ENCODE assay signal across 14 cellular contexts in genomic region chr13:97319088-97319487, GRCh38.
DNase-seq lines count a peak whose midpoint lies in the region; ATAC-seq, FAIRE-seq and TF ChIP-seq lines count a peak whose summit lies in the region.
"Had no signal": no experiment of that assay in that cellular context is flagged by ENCODE, and none has a peak within 500 bp of the region (broad histone marks: within the 10 kb centered on the region; RNA-seq: fewer than 3 reads in every experiment).

No MANE protein-coding gene starts in this region.

- H4K20me1 ChIP-seq in HepG2 (ENCODE audit: insufficient read depth, low read length): peaks cover 78% of the 10 kb centered on the region

- ATAC-seq in right lobe of liver: peak in 3 of 4 donors; percentile 17 to 23 (median 18)
- ATAC-seq in HepG2: no peak; the same call in 2 of the 3 replicates
- ATAC-seq in Right ventricle myocardium superior (ENCODE audit: poor library complexity): peak; percentile 47
- no peak for ATAC-seq in T-helper 17 cell

- peak overlapping the region; percentile 37 for H3K4ac ChIP-seq in trophoblast cell (ENCODE audit: low read depth, low read length)

- H2BK12ac ChIP-seq in trophoblast cell (ENCODE audit: low read length): no peak overlapping the region

- no peak for TF ChIP-seq POLR2A in right lobe of liver (IDR thresholded peaks at IDR 0.05)
- TF ChIP-seq POLR2A in HepG2 (IDR thresholded peaks at IDR 0.05; ENCODE audit: insufficient read depth in 1 of 2, low read depth in 2 of 2, low read length in 2 of 2): no peak

- no peak overlapping the region for H3K4me3 Mint-ChIP-seq in T-helper 17 cell
- H3K4me3 Mint-ChIP-seq: IgD-negative memory B cell had no signal

- BruUV-seq in HepG2 (replicated peaks; lab: Mats Ljungman, UMichigan): no TSS peak

- H3K27ac Mint-ChIP-seq in T-helper 17 cell: no peak overlapping the region
- H3K27ac Mint-ChIP-seq: IgD-negative memory B cell had no signal

- no peaks in the 10 kb centered on the region for H3K79me1 ChIP-seq in trophoblast cell (ENCODE audit: low read length)

- H3K4me1 Mint-ChIP-seq in T-helper 17 cell: peaks cover 45% of the 10 kb centered on the region

- H3K4me1 ChIP-seq in right lobe of liver (peaks cover 0 to 5% (median 0%) of the 10 kb centered on the region in 4 donors), HepG2 (ENCODE audit: insufficient read depth, low read length) (peaks cover 24% of the 10 kb centered on the region), trophoblast cell (ENCODE audit: control insufficient read depth in 1 of 2, insufficient read depth in 2 of 2, low read length in 2 of 2) (peaks cover 5 to 8% of the 10 kb centered on the region in 2 experiments)

- H3K27ac ChIP-seq in right lobe of liver (no peak overlapping the region), HepG2 (ENCODE audit: extremely low read length, insufficient read depth, low read length) (no peak overlapping the region), trophoblast cell (ENCODE audit: low read depth, low read length) (no peak overlapping the region)
- H3K27ac ChIP-seq: epithelial cell of prostate, thyroid gland had no signal

- TF ChIP-seq EP300 in HepG2 (IDR thresholded peaks at IDR 0.05; ENCODE audit: low read depth in 2 of 2, low read length in 2 of 2) (no peak), HepG2 (CRISPR knock-in tag; IDR thresholded peaks at IDR 0.05; ENCODE audit: borderline replicate concordance) (no peak)

- H3K9ac ChIP-seq in HepG2 (ENCODE audit: insufficient read depth, low read depth, low read length) (no peak overlapping the region), trophoblast cell (ENCODE audit: low read length) (no peak overlapping the region)

- no peak overlapping the region for H4K8ac ChIP-seq in trophoblast cell (ENCODE audit: low read depth, low read length)

- POLR2A ChIA-PET in HepG2 (lab: Yijun Ruan, JAX): interaction anchor here (0.6 kb wide), 1 partner anchor 9 kb away, joined by 3 read pairs; no protein-coding TSS in a partner anchor

- in situ Hi-C loops in HepG2 (cut with HindIII; ENCODE audit: extremely low pct_ligation_motif_present, low pct_unique_long_range_greater_than_20kb): no loop called here

- no peak overlapping the region for H3K23ac ChIP-seq in trophoblast cell (ENCODE audit: low read length)

- peaks cover 7% of the 10 kb centered on the region for H3K36me3 Mint-ChIP-seq in T-helper 17 cell (ENCODE audit: low read depth)

- intact Hi-C loops in right lobe of liver (cut with DNase I): no loop called here
- intact Hi-C loops in HepG2 (cut with micrococcal nuclease; ENCODE audit: unreplicated experiment): no loop called here
- intact Hi-C loops in Right ventricle myocardium superior (cut with DNase I): no loop called here

- H3K18ac ChIP-seq in trophoblast cell (ENCODE audit: low read length): peak overlapping the region; percentile 33

- H3K4me3 ChIP-seq in right lobe of liver (no peak overlapping the region), HepG2 (replicated peaks in 1 of 3; ENCODE audit: insufficient read depth in 1 of 3, low read depth in 2 of 3, low read length in 3 of 3) (no peak overlapping the region), trophoblast cell (ENCODE audit: low read depth, low read length) (no peak overlapping the region)
- H3K4me3 ChIP-seq: thyroid gland had no signal

- no peak for TF ChIP-seq RAD21 in HepG2 (CRISPR knock-in tag; IDR thresholded peaks at IDR 0.05)

- H3K27me3 ChIP-seq in right lobe of liver (no peaks in the 10 kb centered on the region), HepG2 (ENCODE audit: control insufficient read depth in 1 of 2, insufficient read depth in 2 of 2, low read length in 2 of 2) (no peaks in the 10 kb centered on the region), trophoblast cell (ENCODE audit: insufficient read depth, low read length) (no peaks in the 10 kb centered on the region)
- H3K27me3 ChIP-seq: thyroid gland had no signal

- H4K12ac ChIP-seq in trophoblast cell (ENCODE audit: low read depth, low read length): no peak overlapping the region

- H2AK5ac ChIP-seq in trophoblast cell (ENCODE audit: low read length): no peak overlapping the region

- no peak overlapping the region for H2BK120ac ChIP-seq in trophoblast cell (ENCODE audit: insufficient read depth, low read length, poor library complexity)

- no peak overlapping the region for H3K14ac ChIP-seq in trophoblast cell (ENCODE audit: low read length)

- H2BK5ac ChIP-seq in trophoblast cell (ENCODE audit: low read depth, low read length, poor library complexity): no peak overlapping the region

- TF ChIP-seq CTCF in right lobe of liver (IDR thresholded peaks at IDR 0.05): no peak
- no peak for TF ChIP-seq CTCF in HepG2 (CRISPR knock-in tag; IDR thresholded peaks at IDR 0.05)

- H3K36me3 ChIP-seq in right lobe of liver: no peaks in the 10 kb centered on the region
- peaks cover 30 to 44% of the 10 kb centered on the region in 2 experiments; a peak in 4 of 5 replicates for H3K36me3 ChIP-seq in HepG2 (replicated peaks in 1 of 2; ENCODE audit: control insufficient read depth in 1 of 2, insufficient read depth in 2 of 2, low read length in 2 of 2)
- H3K36me3 ChIP-seq in trophoblast cell (ENCODE audit: control insufficient read depth in 1 of 2, insufficient read depth in 2 of 2, low read length in 2 of 2): peaks cover 20 to 24% of the 10 kb centered on the region in 2 experiments
- H3K36me3 ChIP-seq: thyroid gland had no signal

- WGBS in right lobe of liver (ENCODE audit: insufficient coverage, low coverage, low lambda C conversion rate, missing lambda C conversion rate): no CpG with 5 or more reads among the region's 6 CpGs
- 100% methylated on average over 6 of the region's 6 CpGs for WGBS in HepG2 (ENCODE audit: low lambda C conversion rate)
- no CpG with 5 or more reads among the region's 6 CpGs for WGBS in trophoblast cell (ENCODE audit: extremely low coverage, insufficient coverage, insufficient read length)

- H3K4me2 ChIP-seq in HepG2 (ENCODE audit: low read depth, low read length) (no peak overlapping the region), trophoblast cell (ENCODE audit: low read length) (no peak overlapping the region)

- DNase-seq in right lobe of liver: no peak
- no peak for DNase-seq in HepG2 (ENCODE audit: low spot score)
- DNase-seq in Right ventricle myocardium superior: no peak
- DNase-seq in trophoblast cell: no peak
- DNase-seq in RKO (ENCODE audit: low spot score): no peak
- DNase-seq in DMS153 (lab: John Stamatoyannopoulos, UW): no peak
- no peak for DNase-seq in T-helper 17 cell
- no peak for DNase-seq in AG08395 (ENCODE audit: low spot score)
- DNase-seq: Calu3, RPMI8226, thyroid gland had no signal

- CTCF ChIA-PET in HepG2 (lab: Yijun Ruan, JAX; ENCODE audit: low intra/inter-chr PET ratio, low total read pairs): no interaction called here

- H3K79me2 ChIP-seq in HepG2 (ENCODE audit: insufficient read depth, low read length) (peaks cover 75% of the 10 kb centered on the region), trophoblast cell (ENCODE audit: control insufficient read depth, insufficient read depth, low read length, poor library complexity) (peaks cover 8% of the 10 kb centered on the region)

- no peak for FAIRE-seq in HepG2 (lab: Jason Lieb, UNC)
- FAIRE-seq: bronchial epithelial cell had no signal

- H3K9me3 ChIP-seq in right lobe of liver (no peaks in the 10 kb centered on the region), HepG2 (ENCODE audit: low read length) (no peaks in the 10 kb centered on the region), trophoblast cell (ENCODE audit: insufficient read depth, low read depth, low read length) (no peaks in the 10 kb centered on the region), T-helper 17 cell (ENCODE audit: control insufficient read depth, low read length, poor library complexity, severe bottlenecking) (no peaks in the 10 kb centered on the region)
- H3K9me3 ChIP-seq: thyroid gland had no signal

- H4K91ac ChIP-seq in trophoblast cell (ENCODE audit: low read depth, low read length): no peak overlapping the region

- H2AFZ ChIP-seq in HepG2 (ENCODE audit: low read length): no peak overlapping the region
- H2AFZ ChIP-seq in trophoblast cell (ENCODE audit: insufficient read depth, low read length, poor library complexity): peak overlapping the region; percentile 25

- no peaks in the 10 kb centered on the region for H3K27me3 Mint-ChIP-seq in T-helper 17 cell
- H3K27me3 Mint-ChIP-seq: IgD-negative memory B cell had no signal

TF ChIP-seq in HepG2, 621 proteins besides CTCF, POLR2A, EP300 and RAD21 (continues in another document):
- TF ChIP-seq ZNF512 (CRISPR knock-in tag; IDR thresholded peaks at IDR 0.05) (no peak), NKX3-1 (CRISPR knock-in tag; IDR thresholded peaks at IDR 0.05) (no peak), TBX2 (CRISPR knock-in tag; IDR thresholded peaks at IDR 0.05; ENCODE audit: borderline replicate concordance) (no peak), SUZ12 (IDR thresholded peaks at IDR 0.05; ENCODE audit: low read depth, low read length) (no peak), ERF (CRISPR knock-in tag; IDR thresholded peaks at IDR 0.05) (no peak), ZSCAN29 (CRISPR knock-in tag; conservative IDR thresholded peaks at IDR 0.05) (no peak), ZSCAN5A (CRISPR knock-in tag; IDR thresholded peaks at IDR 0.05; ENCODE audit: borderline replicate concordance) (no peak), ZNF564 (CRISPR knock-in tag; IDR thresholded peaks at IDR 0.05) (no peak), SP4 (CRISPR knock-in tag; IDR thresholded peaks at IDR 0.05) (no peak)

Comparison
In these comparisons a context has a peak if more than half of its experiments do, and no peak if none do; other contexts are left out.
1. ATAC-seq: peak in right lobe of liver (3 of 4) and Right ventricle myocardium superior (single experiment); none in HepG2 (single experiment) and T-helper 17 cell (single experiment).